In genomic region chr3:139677341-139678155, GRCh38 we compare ENCODE assay signal across 8 cellular contexts. TPM values are rescaled to one million over a fixed set of nuclear protein-coding genes. Genes with fewer than 3 reads are reported as not detected.
DNase-seq lines count a peak whose midpoint lies in the region; ATAC-seq and TF ChIP-seq lines count a peak whose summit lies in the region.

Gene NMNAT3, minus strand, starts transcription at chr3:139677972. Its CDS starts 50,248 bp downstream, at chr3:139627724.

- no peaks in the 10 kb centered on the region for H3K9me3 ChIP-seq in mucosa of rectum (ENCODE audit: control insufficient read depth in 2 of 2, low read length in 2 of 2)

- DNase-seq in AG09309 (ENCODE audit: low read depth) (no peak), NCI-H526 (lab: John Stamatoyannopoulos, UW) (peak; percentile 66 to 95), activated T-cell treated with anti-CD3 and anti-CD28 coated beads for 4 hours (peak; percentile 76)
- DNase-seq in stimulated activated CD8-positive, alpha-beta memory T cell treated with anti-CD3 and anti-CD28 coated beads, Interleukin-4, amount 100 ng/mL, for 1 hour (ENCODE audit: low read depth in 2 of 2, low spot score in 1 of 2), result peak; percentile 44 to 59

- H3K4me1 ChIP-seq in mucosa of rectum (ENCODE audit: control insufficient read depth in 2 of 2, insufficient read depth in 2 of 2, low read length in 2 of 2), result peaks cover 3 to 8% of the 10 kb centered on the region in 2 donors

- ATAC-seq in GM19035 (IDR thresholded peaks at IDR 0.05; ENCODE audit: unreplicated experiment), result peak; percentile 99
- ATAC-seq in HG03354 (IDR thresholded peaks at IDR 0.05; ENCODE audit: poor library complexity, severe bottlenecking, unreplicated experiment), result peak; percentile 98
- ATAC-seq in esophagus mucosa, result peak; percentile 99

- no peaks in the 10 kb centered on the region for H3K27me3 ChIP-seq in mucosa of rectum (ENCODE audit: control insufficient read depth in 2 of 2, insufficient read depth in 2 of 2, low read length in 2 of 2)

- no peak for TF ChIP-seq CTCF in AG09309 (IDR thresholded peaks at IDR 0.05; ENCODE audit: control insufficient read depth, insufficient read depth, low read depth, low read length, missing control alignments)

- H3K36me3 ChIP-seq in mucosa of rectum (ENCODE audit: control insufficient read depth in 2 of 2, insufficient read depth in 2 of 2, low read length in 2 of 2), result no peaks in the 10 kb centered on the region

- peak within 1 kb of the TSS; percentile 53 to 71 for H3K27ac ChIP-seq in mucosa of rectum (ENCODE audit: low read depth in 2 of 2, low read length in 2 of 2)

- peak within 1 kb of the TSS; percentile 66 to 73 for H3K9ac ChIP-seq in mucosa of rectum (ENCODE audit: low read depth in 1 of 2, low read length in 2 of 2)

- H3K4me3 ChIP-seq in AG09309 (ENCODE audit: control insufficient read depth, low read depth, low read length) (peak within 1 kb of the TSS; percentile 34), mucosa of rectum (ENCODE audit: low read length in 2 of 2) (peak within 1 kb of the TSS; percentile 77 to 80)

RNA-seq across cellular contexts. Expression of gene NMNAT3, which starts in this region (rescaled TPM):
- total RNA-seq in esophagus mucosa, result 5.4 TPM
